Comparison of ENCODE assay signal across 1 cellular context in genomic region chr3:5317572-5317971, GRCh38.
TF ChIP-seq lines count a peak whose summit lies in the region.

No MANE protein-coding gene starts in this region.

TF ChIP-seq in HepG2, 621 proteins besides CTCF, POLR2A, EP300 and RAD21 (continued from another document):
- TF ChIP-seq ARID5B (CRISPR knock-in tag; IDR thresholded peaks at IDR 0.05) = peak; percentile 49; the same call in 1 of the 2 replicates
- TF ChIP-seq RARA (CRISPR knock-in tag; IDR thresholded peaks at IDR 0.05) = 0 out of 2 replicates have a peak, but pooled peaks have one; percentile 21
- no peak for TF ChIP-seq USF2 (IDR thresholded peaks at IDR 0.05; ENCODE audit: low read depth, low read length)
- peak; percentile 61; the same call in 1 of the 2 replicates for TF ChIP-seq USF2 (CRISPR knock-in tag; IDR thresholded peaks at IDR 0.05; ENCODE audit: borderline replicate concordance)
- TF ChIP-seq HNF4A (CRISPR knock-in tag; IDR thresholded peaks at IDR 0.05) = no peak
- no peak for TF ChIP-seq ZNF136 (CRISPR knock-in tag; IDR thresholded peaks at IDR 0.05; ENCODE audit: low read depth)
- peak; percentile 18; the same call in 1 of the 2 replicates for TF ChIP-seq SOX5 (CRISPR knock-in tag; IDR thresholded peaks at IDR 0.05; ENCODE audit: borderline replicate concordance)
- TF ChIP-seq BCL6 (CRISPR knock-in tag; IDR thresholded peaks at IDR 0.05) = peak; percentile 82
- no peak for TF ChIP-seq CCAR2 (optimal IDR thresholded peaks at IDR 0.05; ENCODE audit: low read depth, low read length)
- peak; percentile 44; the same call in 1 of the 2 replicates for TF ChIP-seq PAXIP1 (CRISPR knock-in tag; conservative IDR thresholded peaks at IDR 0.05)
- peak; percentile 27; the same call in 1 of the 2 replicates for TF ChIP-seq GATAD2A (CRISPR knock-in tag; IDR thresholded peaks at IDR 0.05)
TF ChIP-seq in HepG2: peak in this region for 12.
